In the genomic region with DNA sequence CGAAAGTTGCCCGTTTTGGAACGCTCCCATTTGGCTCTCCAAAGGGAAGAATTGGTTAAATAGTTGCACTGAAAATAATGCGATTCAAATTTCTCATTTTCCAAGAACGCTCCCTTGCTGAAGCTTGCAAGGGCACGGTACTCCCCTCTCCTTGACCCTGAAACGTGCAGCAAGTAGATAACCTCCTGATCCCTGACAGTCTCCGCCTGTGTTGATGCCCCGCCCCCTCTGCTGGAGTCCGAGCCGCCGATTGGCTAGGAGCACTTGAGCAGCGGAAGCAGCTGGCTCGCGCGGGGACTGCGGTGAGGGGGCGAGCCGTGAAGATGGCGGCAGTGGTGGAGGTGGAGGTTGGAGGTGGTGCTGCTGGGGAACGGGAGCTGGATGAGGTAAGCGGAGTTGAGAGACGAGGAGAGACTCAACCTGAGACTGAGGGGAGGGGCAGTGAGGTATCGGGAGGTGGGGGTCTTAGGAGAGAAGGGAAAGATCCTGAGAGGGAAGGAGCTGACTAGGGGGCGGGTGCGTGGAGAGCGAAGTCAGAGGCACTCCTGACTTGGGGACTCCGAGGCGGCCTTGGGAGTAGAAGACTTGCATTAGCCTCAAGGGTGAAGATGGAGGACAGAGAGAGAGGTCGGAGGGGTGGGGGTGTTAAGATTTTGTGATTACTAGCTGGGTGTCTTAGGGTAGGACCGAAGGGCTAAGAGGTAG, we compare ENCODE assay signal across 1 cellular context.
TF ChIP-seq lines count a peak whose summit lies in the region.

A gene (plus strand): TSS at position 308 of the 705 bp plus-strand sequence. CDS start 16 bp downstream, at position 324.

TF ChIP-seq in K562, 482 proteins besides CTCF, POLR2A, EP300 and RAD21 (continued from another document and continues in another):
- TF ChIP-seq, protein P1, sequence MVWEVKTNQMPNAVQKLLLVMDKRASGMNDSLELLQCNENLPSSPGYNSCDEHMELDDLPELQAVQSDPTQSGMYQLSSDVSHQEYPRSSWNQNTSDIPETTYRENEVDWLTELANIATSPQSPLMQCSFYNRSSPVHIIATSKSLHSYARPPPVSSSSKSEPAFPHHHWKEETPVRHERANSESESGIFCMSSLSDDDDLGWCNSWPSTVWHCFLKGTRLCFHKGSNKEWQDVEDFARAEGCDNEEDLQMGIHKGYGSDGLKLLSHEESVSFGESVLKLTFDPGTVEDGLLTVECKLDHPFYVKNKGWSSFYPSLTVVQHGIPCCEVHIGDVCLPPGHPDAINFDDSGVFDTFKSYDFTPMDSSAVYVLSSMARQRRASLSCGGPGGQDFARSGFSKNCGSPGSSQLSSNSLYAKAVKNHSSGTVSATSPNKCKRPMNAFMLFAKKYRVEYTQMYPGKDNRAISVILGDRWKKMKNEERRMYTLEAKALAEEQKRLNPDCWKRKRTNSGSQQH (CRISPR knock-in tag; IDR thresholded peaks at IDR 0.05): peak; percentile 53; the same call in 1 of the 2 replicates
- no peak for TF ChIP-seq ESRRB (CRISPR knock-in tag; IDR thresholded peaks at IDR 0.05; ENCODE audit: borderline replicate concordance)
- no peak for TF ChIP-seq ZFP36 (IDR thresholded peaks at IDR 0.05; ENCODE audit: low read depth, low read length, partially characterized antibody)
- peak; percentile 81; the same call in 1 of the 2 replicates for TF ChIP-seq ESRRA (IDR thresholded peaks at IDR 0.05; ENCODE audit: borderline replicate concordance, low read depth)
- peak; percentile 81; the same call in 1 of the 2 replicates for TF ChIP-seq NFATC3 (IDR thresholded peaks at IDR 0.05)
- TF ChIP-seq, protein P2, sequence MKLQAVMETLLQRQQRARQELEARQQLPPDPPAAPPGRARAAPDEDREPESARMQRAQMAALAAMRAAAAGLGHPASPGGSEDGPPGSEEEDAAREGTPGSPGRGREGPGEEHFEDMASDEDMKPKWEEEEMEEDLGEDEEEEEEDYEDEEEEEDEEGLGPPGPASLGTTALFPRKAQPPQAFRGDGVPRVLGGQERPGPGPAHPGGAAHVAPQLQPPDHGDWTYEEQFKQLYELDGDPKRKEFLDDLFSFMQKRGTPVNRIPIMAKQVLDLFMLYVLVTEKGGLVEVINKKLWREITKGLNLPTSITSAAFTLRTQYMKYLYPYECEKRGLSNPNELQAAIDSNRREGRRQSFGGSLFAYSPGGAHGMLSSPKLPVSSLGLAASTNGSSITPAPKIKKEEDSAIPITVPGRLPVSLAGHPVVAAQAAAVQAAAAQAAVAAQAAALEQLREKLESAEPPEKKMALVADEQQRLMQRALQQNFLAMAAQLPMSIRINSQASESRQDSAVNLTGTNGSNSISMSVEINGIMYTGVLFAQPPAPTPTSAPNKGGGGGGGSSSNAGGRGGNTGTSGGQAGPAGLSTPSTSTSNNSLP (IDR thresholded peaks at IDR 0.05; ENCODE audit: borderline replicate concordance, low read depth, low read length): no peak
- TF ChIP-seq NCOA4 (IDR thresholded peaks at IDR 0.05; ENCODE audit: partially characterized antibody): no peak
- TF ChIP-seq HDAC2 (IDR thresholded peaks at IDR 0.05): 0 out of 2 replicates have a peak, but pooled peaks have one; percentile 16
- no peak for TF ChIP-seq U2AF2 (optimal IDR thresholded peaks at IDR 0.05; ENCODE audit: low read depth, low read length)
- no peak for TF ChIP-seq CBX1 (IDR thresholded peaks at IDR 0.05; ENCODE audit: low read depth)
- TF ChIP-seq MYC (IDR thresholded peaks at IDR 0.05; ENCODE audit: low read depth, low read length): peak; percentile 9; the same call in 1 of the 2 replicates
- no peak for TF ChIP-seq MYC (CRISPR knock-in tag; IDR thresholded peaks at IDR 0.05; ENCODE audit: borderline replicate concordance, low read depth)
- no peak for TF ChIP-seq DDX20 (tag; IDR thresholded peaks at IDR 0.05; ENCODE audit: low read depth)
- TF ChIP-seq GATAD2A (IDR thresholded peaks at IDR 0.05): no peak
- no peak for TF ChIP-seq MAFF (IDR thresholded peaks at IDR 0.05; ENCODE audit: low read length)
- TF ChIP-seq PCBP2 (IDR thresholded peaks at IDR 0.05; ENCODE audit: low read depth, low read length, poor library complexity, severe bottlenecking): no peak
- TF ChIP-seq, protein P3, sequence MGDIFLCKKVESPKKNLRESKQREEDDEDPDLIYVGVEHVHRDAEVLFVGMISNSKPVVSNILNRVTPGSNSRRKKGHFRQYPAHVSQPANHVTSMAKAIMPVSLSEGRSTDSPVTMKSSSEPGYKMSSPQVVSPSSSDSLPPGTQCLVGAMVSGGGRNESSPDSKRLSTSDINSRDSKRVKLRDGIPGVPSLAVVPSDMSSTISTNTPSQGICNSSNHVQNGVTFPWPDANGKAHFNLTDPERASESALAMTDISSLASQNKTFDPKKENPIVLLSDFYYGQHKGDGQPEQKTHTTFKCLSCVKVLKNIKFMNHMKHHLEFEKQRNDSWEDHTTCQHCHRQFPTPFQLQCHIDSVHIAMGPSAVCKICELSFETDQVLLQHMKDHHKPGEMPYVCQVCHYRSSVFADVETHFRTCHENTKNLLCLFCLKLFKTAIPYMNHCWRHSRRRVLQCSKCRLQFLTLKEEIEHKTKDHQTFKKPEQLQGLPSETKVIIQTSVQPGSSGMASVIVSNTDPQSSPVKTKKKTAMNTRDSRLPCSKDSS (IDR thresholded peaks at IDR 0.05; ENCODE audit: low read depth, partially characterized antibody): no peak
- TF ChIP-seq KDM4B (IDR thresholded peaks at IDR 0.05; ENCODE audit: borderline replicate concordance in 2 of 2, low read depth in 1 of 2): no peak
- peak; percentile 92 for TF ChIP-seq SP1 (CRISPR knock-in tag; IDR thresholded peaks at IDR 0.05)
- TF ChIP-seq, protein P4, sequence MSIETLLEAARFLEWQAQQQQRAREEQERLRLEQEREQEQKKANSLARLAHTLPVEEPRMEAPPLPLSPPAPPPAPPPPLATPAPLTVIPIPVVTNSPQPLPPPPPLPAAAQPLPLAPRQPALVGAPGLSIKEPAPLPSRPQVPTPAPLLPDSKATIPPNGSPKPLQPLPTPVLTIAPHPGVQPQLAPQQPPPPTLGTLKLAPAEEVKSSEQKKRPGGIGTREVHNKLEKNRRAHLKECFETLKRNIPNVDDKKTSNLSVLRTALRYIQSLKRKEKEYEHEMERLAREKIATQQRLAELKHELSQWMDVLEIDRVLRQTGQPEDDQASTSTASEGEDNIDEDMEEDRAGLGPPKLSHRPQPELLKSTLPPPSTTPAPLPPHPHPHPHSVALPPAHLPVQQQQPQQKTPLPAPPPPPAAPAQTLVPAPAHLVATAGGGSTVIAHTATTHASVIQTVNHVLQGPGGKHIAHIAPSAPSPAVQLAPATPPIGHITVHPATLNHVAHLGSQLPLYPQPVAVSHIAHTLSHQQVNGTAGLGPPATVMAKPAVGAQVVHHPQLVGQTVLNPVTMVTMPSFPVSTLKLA (conservative IDR thresholded peaks at IDR 0.05): peak; percentile 95 to 96
- no peak for TF ChIP-seq RBM14 (IDR thresholded peaks at IDR 0.05; ENCODE audit: borderline replicate concordance, insufficient read depth, low read depth, low read length)
- TF ChIP-seq ASH1L (IDR thresholded peaks at IDR 0.05; ENCODE audit: borderline replicate concordance, low read depth, partially characterized antibody): no peak
- 0 out of 2 replicates have a peak, but pooled peaks have one; percentile 9 for TF ChIP-seq MBD2 (IDR thresholded peaks at IDR 0.05; ENCODE audit: borderline replicate concordance, low read depth)
- peak; percentile 64 for TF ChIP-seq OTX1 (CRISPR knock-in tag; IDR thresholded peaks at IDR 0.05)
- TF ChIP-seq ZFPM2 (CRISPR knock-in tag; IDR thresholded peaks at IDR 0.05): no peak
- TF ChIP-seq, protein P5, sequence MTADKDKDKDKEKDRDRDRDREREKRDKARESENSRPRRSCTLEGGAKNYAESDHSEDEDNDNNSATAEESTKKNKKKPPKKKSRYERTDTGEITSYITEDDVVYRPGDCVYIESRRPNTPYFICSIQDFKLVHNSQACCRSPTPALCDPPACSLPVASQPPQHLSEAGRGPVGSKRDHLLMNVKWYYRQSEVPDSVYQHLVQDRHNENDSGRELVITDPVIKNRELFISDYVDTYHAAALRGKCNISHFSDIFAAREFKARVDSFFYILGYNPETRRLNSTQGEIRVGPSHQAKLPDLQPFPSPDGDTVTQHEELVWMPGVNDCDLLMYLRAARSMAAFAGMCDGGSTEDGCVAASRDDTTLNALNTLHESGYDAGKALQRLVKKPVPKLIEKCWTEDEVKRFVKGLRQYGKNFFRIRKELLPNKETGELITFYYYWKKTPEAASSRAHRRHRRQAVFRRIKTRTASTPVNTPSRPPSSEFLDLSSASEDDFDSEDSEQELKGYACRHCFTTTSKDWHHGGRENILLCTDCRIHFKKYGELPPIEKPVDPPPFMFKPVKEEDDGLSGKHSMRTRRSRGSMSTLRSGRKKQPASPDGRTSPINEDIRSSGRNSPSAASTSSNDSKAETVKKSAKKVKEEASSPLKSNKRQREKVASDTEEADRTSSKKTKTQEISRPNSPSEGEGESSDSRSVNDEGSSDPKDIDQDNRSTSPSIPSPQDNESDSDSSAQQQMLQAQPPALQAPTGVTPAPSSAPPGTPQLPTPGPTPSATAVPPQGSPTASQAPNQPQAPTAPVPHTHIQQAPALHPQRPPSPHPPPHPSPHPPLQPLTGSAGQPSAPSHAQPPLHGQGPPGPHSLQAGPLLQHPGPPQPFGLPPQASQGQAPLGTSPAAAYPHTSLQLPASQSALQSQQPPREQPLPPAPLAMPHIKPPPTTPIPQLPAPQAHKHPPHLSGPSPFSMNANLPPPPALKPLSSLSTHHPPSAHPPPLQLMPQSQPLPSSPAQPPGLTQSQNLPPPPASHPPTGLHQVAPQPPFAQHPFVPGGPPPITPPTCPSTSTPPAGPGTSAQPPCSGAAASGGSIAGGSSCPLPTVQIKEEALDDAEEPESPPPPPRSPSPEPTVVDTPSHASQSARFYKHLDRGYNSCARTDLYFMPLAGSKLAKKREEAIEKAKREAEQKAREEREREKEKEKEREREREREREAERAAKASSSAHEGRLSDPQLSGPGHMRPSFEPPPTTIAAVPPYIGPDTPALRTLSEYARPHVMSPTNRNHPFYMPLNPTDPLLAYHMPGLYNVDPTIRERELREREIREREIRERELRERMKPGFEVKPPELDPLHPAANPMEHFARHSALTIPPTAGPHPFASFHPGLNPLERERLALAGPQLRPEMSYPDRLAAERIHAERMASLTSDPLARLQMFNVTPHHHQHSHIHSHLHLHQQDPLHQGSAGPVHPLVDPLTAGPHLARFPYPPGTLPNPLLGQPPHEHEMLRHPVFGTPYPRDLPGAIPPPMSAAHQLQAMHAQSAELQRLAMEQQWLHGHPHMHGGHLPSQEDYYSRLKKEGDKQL (CRISPR knock-in tag; IDR thresholded peaks at IDR 0.05; ENCODE audit: borderline replicate concordance): no peak
- TF ChIP-seq, protein P6, sequence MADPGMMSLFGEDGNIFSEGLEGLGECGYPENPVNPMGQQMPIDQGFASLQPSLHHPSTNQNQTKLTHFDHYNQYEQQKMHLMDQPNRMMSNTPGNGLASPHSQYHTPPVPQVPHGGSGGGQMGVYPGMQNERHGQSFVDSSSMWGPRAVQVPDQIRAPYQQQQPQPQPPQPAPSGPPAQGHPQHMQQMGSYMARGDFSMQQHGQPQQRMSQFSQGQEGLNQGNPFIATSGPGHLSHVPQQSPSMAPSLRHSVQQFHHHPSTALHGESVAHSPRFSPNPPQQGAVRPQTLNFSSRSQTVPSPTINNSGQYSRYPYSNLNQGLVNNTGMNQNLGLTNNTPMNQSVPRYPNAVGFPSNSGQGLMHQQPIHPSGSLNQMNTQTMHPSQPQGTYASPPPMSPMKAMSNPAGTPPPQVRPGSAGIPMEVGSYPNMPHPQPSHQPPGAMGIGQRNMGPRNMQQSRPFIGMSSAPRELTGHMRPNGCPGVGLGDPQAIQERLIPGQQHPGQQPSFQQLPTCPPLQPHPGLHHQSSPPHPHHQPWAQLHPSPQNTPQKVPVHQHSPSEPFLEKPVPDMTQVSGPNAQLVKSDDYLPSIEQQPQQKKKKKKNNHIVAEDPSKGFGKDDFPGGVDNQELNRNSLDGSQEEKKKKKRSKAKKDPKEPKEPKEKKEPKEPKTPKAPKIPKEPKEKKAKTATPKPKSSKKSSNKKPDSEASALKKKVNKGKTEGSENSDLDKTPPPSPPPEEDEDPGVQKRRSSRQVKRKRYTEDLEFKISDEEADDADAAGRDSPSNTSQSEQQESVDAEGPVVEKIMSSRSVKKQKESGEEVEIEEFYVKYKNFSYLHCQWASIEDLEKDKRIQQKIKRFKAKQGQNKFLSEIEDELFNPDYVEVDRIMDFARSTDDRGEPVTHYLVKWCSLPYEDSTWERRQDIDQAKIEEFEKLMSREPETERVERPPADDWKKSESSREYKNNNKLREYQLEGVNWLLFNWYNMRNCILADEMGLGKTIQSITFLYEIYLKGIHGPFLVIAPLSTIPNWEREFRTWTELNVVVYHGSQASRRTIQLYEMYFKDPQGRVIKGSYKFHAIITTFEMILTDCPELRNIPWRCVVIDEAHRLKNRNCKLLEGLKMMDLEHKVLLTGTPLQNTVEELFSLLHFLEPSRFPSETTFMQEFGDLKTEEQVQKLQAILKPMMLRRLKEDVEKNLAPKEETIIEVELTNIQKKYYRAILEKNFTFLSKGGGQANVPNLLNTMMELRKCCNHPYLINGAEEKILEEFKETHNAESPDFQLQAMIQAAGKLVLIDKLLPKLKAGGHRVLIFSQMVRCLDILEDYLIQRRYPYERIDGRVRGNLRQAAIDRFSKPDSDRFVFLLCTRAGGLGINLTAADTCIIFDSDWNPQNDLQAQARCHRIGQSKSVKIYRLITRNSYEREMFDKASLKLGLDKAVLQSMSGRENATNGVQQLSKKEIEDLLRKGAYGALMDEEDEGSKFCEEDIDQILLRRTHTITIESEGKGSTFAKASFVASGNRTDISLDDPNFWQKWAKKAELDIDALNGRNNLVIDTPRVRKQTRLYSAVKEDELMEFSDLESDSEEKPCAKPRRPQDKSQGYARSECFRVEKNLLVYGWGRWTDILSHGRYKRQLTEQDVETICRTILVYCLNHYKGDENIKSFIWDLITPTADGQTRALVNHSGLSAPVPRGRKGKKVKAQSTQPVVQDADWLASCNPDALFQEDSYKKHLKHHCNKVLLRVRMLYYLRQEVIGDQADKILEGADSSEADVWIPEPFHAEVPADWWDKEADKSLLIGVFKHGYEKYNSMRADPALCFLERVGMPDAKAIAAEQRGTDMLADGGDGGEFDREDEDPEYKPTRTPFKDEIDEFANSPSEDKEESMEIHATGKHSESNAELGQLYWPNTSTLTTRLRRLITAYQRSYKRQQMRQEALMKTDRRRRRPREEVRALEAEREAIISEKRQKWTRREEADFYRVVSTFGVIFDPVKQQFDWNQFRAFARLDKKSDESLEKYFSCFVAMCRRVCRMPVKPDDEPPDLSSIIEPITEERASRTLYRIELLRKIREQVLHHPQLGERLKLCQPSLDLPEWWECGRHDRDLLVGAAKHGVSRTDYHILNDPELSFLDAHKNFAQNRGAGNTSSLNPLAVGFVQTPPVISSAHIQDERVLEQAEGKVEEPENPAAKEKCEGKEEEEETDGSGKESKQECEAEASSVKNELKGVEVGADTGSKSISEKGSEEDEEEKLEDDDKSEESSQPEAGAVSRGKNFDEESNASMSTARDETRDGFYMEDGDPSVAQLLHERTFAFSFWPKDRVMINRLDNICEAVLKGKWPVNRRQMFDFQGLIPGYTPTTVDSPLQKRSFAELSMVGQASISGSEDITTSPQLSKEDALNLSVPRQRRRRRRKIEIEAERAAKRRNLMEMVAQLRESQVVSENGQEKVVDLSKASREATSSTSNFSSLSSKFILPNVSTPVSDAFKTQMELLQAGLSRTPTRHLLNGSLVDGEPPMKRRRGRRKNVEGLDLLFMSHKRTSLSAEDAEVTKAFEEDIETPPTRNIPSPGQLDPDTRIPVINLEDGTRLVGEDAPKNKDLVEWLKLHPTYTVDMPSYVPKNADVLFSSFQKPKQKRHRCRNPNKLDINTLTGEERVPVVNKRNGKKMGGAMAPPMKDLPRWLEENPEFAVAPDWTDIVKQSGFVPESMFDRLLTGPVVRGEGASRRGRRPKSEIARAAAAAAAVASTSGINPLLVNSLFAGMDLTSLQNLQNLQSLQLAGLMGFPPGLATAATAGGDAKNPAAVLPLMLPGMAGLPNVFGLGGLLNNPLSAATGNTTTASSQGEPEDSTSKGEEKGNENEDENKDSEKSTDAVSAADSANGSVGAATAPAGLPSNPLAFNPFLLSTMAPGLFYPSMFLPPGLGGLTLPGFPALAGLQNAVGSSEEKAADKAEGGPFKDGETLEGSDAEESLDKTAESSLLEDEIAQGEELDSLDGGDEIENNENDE (IDR thresholded peaks at IDR 0.05; ENCODE audit: low read depth, low read length): no peak
